In genomic region chr10:124478517-124478916, GRCh38 we compare ENCODE assay signal across 1 cellular context.
TF ChIP-seq lines count a peak whose summit lies in the region.

No MANE protein-coding gene starts in this region.

TF ChIP-seq in HepG2, 621 proteins besides CTCF, POLR2A, EP300 and RAD21:
- 0 out of 2 replicates have a peak, but pooled peaks have one; percentile 32 for TF ChIP-seq ZNF331 (CRISPR knock-in tag; IDR thresholded peaks at IDR 0.05)
- peak; percentile 67 for TF ChIP-seq ZMYM2 (CRISPR knock-in tag; IDR thresholded peaks at IDR 0.05)
- no peak for TF ChIP-seq SOX6 (IDR thresholded peaks at IDR 0.05)
- TF ChIP-seq SOX6 (CRISPR knock-in tag; IDR thresholded peaks at IDR 0.05), result peak; percentile 15; the same call in 1 of the 2 replicates
- TF ChIP-seq ZNF318 (CRISPR knock-in tag; IDR thresholded peaks at IDR 0.05), result no peak
- peak; percentile 17 for TF ChIP-seq TEAD3 (CRISPR knock-in tag; optimal IDR thresholded peaks at IDR 0.05; ENCODE audit: borderline replicate concordance)
- TF ChIP-seq LCORL (IDR thresholded peaks at IDR 0.05), result no peak
- peak; percentile 92 for TF ChIP-seq LCORL (CRISPR knock-in tag; IDR thresholded peaks at IDR 0.05)
- 0 out of 2 replicates have a peak, but pooled peaks have one; percentile 21 for TF ChIP-seq ESRRA (CRISPR knock-in tag; IDR thresholded peaks at IDR 0.05; ENCODE audit: low read depth)
- peak; percentile 59 for TF ChIP-seq RARA (CRISPR knock-in tag; IDR thresholded peaks at IDR 0.05)
- peak; percentile 25; the same call in 1 of the 2 replicates for TF ChIP-seq SALL1 (CRISPR knock-in tag; IDR thresholded peaks at IDR 0.05)
- TF ChIP-seq ZBTB14 (CRISPR knock-in tag; IDR thresholded peaks at IDR 0.05), result no peak
- peak; percentile 31; the same call in 1 of the 2 replicates for TF ChIP-seq PHF21A (CRISPR knock-in tag; IDR thresholded peaks at IDR 0.05)
- TF ChIP-seq HNF4A (CRISPR knock-in tag; IDR thresholded peaks at IDR 0.05), result peak; percentile 72
- peak; percentile 13; the same call in 1 of the 2 replicates for TF ChIP-seq HNF4G (IDR thresholded peaks at IDR 0.05; ENCODE audit: borderline replicate concordance, low read depth, low read length)
- TF ChIP-seq HNF4G (CRISPR knock-in tag; IDR thresholded peaks at IDR 0.05; ENCODE audit: borderline replicate concordance, low read depth), result no peak
- no peak for TF ChIP-seq MTF2 (CRISPR knock-in tag; IDR thresholded peaks at IDR 0.05; ENCODE audit: borderline replicate concordance)
